ENCODE assay signal across 8 cellular contexts in genomic region chr3:134224796-134225156, GRCh38. TPM values are rescaled to one million over a fixed set of nuclear protein-coding genes. Genes with fewer than 3 reads are reported as not detected.
DNase-seq lines count a peak whose midpoint lies in the region; ATAC-seq, FAIRE-seq and TF ChIP-seq lines count a peak whose summit lies in the region.
"Not testable (repeated sequence)": the region's sequence is repeated elsewhere in the genome, so short reads cannot be mapped to it uniquely, and the experiment has no call there.

No MANE protein-coding gene starts in this region.

- H3K27me3 ChIP-seq in IMR-90 (ENCODE audit: control insufficient read depth, insufficient read depth, low read length); GM12878 (replicated peaks in 1 of 2; ENCODE audit: control insufficient read depth in 2 of 2, insufficient read depth in 2 of 2, low read length in 1 of 2); pancreas: not testable (repeated sequence)

- H3K9me3 ChIP-seq in IMR-90 (ENCODE audit: control insufficient read depth, insufficient read depth, low read length); GM12878 (replicated peaks; ENCODE audit: control insufficient read depth, insufficient read depth, low read length); mucosa of descending colon; pancreas: not testable (repeated sequence)

- H3K27ac ChIP-seq in 22Rv1; IMR-90 (ENCODE audit: insufficient read depth, low read length); GM12878 (ENCODE audit: control insufficient read depth, insufficient read depth); pancreas: not testable (repeated sequence)

- not testable (repeated sequence) for BruUV-seq in Calu3 (replicated peaks; lab: Mats Ljungman, UMichigan); IMR-90 (replicated peaks; lab: Mats Ljungman, UMichigan); GM12878 (replicated peaks; lab: Mats Ljungman, UMichigan)

- RAD21 ChIA-PET in GM12878 (lab: Charles Lee; ENCODE audit: unreplicated experiment), result interaction anchor here (0.7 to 2.3 kb wide), 6 partner anchors 12 to 294 kb away, joined by 3 to 25 read pairs (median 4); partner anchors contain the start of gene RYK

- not testable (repeated sequence) for H2BK20ac ChIP-seq in IMR-90 (ENCODE audit: low read depth, low read length)

- H2AK9ac ChIP-seq in IMR-90 (replicated peaks; ENCODE audit: low read depth, low read length, poor library complexity), result not testable (repeated sequence)

- not testable (repeated sequence) for H2BK5ac ChIP-seq in IMR-90 (ENCODE audit: low read depth, low read length, poor library complexity, severe bottlenecking)

- H3K56ac ChIP-seq in IMR-90 (ENCODE audit: extremely low read depth, insufficient read depth, low read length), result not testable (repeated sequence)

- H4K91ac ChIP-seq in IMR-90 (ENCODE audit: insufficient read depth, low read depth, low read length), result not testable (repeated sequence)

- H3K4me1 ChIP-seq in IMR-90 (ENCODE audit: control insufficient read depth, insufficient read depth, low read length); GM12878 (ENCODE audit: control insufficient read depth, insufficient read depth, low read length); mucosa of descending colon (ENCODE audit: low read depth): not testable (repeated sequence)
- H3K4me1 ChIP-seq in pancreas, result peaks cover 3 to 12% (median 9%) of the 10 kb centered on the region in 3 donors

- SMC1A ChIA-PET in GM12878 (lab: Charles Lee; ENCODE audit: uncharacterized antibody, unreplicated experiment), result interaction anchor here (0.6 to 2.9 kb wide), 9 partner anchors 10 to 294 kb away, joined by 3 to 21 read pairs (median 3); partner anchors contain the start of gene RYK

- not testable (repeated sequence) for H3K14ac ChIP-seq in IMR-90 (replicated peaks; ENCODE audit: low read depth, low read length)

- H3K36me3 ChIP-seq in IMR-90 (ENCODE audit: control insufficient read depth, insufficient read depth, low read length); GM12878 (ENCODE audit: control insufficient read depth in 2 of 2, insufficient read depth in 2 of 2, low read length in 1 of 2); mucosa of descending colon (ENCODE audit: low read depth); pancreas: not testable (repeated sequence)

- H2BK15ac ChIP-seq in IMR-90 (ENCODE audit: low read depth, low read length), result not testable (repeated sequence)

- TF ChIP-seq RAD21 in IMR-90 (IDR thresholded peaks at IDR 0.05; ENCODE audit: low read length); GM12878 (IDR thresholded peaks at IDR 0.05; ENCODE audit: insufficient read depth, low read depth, low read length): not testable (repeated sequence)

- H4K20me1 ChIP-seq in IMR-90 (ENCODE audit: insufficient read depth, low read length), result peaks cover 56% of the 10 kb centered on the region
- not testable (repeated sequence) for H4K20me1 ChIP-seq in GM12878 (ENCODE audit: control insufficient read depth, insufficient read depth)

- H3K4me1 Mint-ChIP-seq in Calu3 (ENCODE audit: low read depth, unreplicated experiment), result peaks cover 14% of the 10 kb centered on the region
- not testable (repeated sequence) for H3K4me1 Mint-ChIP-seq in endothelial cell (ENCODE audit: unreplicated experiment)
- H3K4me1 Mint-ChIP-seq in type B pancreatic cell (ENCODE audit: unreplicated experiment), result peaks cover 24% of the 10 kb centered on the region

- DNase-seq in Calu3; IMR-90; GM12878 (ENCODE audit: low read depth, low spot score); endothelial cell (ENCODE audit: low spot score); mucosa of descending colon; pancreas; type B pancreatic cell (ENCODE audit: extremely low spot score, unreplicated experiment): not testable (repeated sequence)

- not testable (repeated sequence) for H4K5ac ChIP-seq in IMR-90 (ENCODE audit: low read depth, low read length)

- CTCF ChIA-PET in Calu3 (lab: Charles Lee), result interaction anchor here (0.6 to 2.3 kb wide), 8 partner anchors 12 to 299 kb away, joined by 3 to 11 read pairs (median 4); partner anchors contain the start of gene RYK
- CTCF ChIA-PET in IMR-90 (lab: Yijun Ruan, JAX), result interaction anchor here (0.9 kb wide), 1 partner anchor 13 kb away, joined by 3 read pairs; no protein-coding TSS in a partner anchor
- CTCF ChIA-PET in GM12878 (lab: Yijun Ruan, JAX), result interaction anchor here (0.7 to 7.0 kb wide), 16 partner anchors 8 to 655 kb away, joined by 3 to 116 read pairs (median 4); no protein-coding TSS in a partner anchor

- peak overlapping the region; percentile 33; the same call in 1 of the 2 replicates for H3K23ac ChIP-seq in IMR-90 (ENCODE audit: low read depth, low read length)

- not testable (repeated sequence) for H3K9ac ChIP-seq in IMR-90 (ENCODE audit: low read depth, low read length); GM12878 (ENCODE audit: control insufficient read depth, insufficient read depth, low read length)

- H3K9me1 ChIP-seq in IMR-90 (ENCODE audit: insufficient read depth, low read length), result peaks cover 11% of the 10 kb centered on the region

- H4K8ac ChIP-seq in IMR-90 (ENCODE audit: low read depth in 2 of 2, low read length in 2 of 2), result not testable (repeated sequence)

- TF ChIP-seq POLR2A in IMR-90 (IDR thresholded peaks at IDR 0.05; ENCODE audit: low read depth, low read length); GM12878 (IDR thresholded peaks at IDR 0.05; ENCODE audit: low read depth, low read length): not testable (repeated sequence)

- H3K4me2 ChIP-seq in IMR-90 (ENCODE audit: low read depth, low read length), result not testable (repeated sequence)
- 0 out of 2 replicates have a peak overlapping the region, but pooled peaks have one; percentile 17 for H3K4me2 ChIP-seq in GM12878 (ENCODE audit: control insufficient read depth, insufficient read depth)

- ATAC-seq in IMR-90 (ENCODE audit: low read depth); GM12878; mucosa of descending colon; pancreas: not testable (repeated sequence)

- not testable (repeated sequence) for FAIRE-seq in GM12878 (lab: Jason Lieb, UNC)
- peak; percentile 70 for FAIRE-seq in pancreas (lab: Jason Lieb, UNC)

- H3K4ac ChIP-seq in IMR-90 (ENCODE audit: low read depth, low read length), result not testable (repeated sequence)

- H2AK5ac ChIP-seq in IMR-90 (ENCODE audit: low read depth, low read length), result not testable (repeated sequence)

- H3K18ac ChIP-seq in IMR-90 (ENCODE audit: low read depth, low read length), result not testable (repeated sequence)

- in situ Hi-C loops in IMR-90 (cut with MboI; ENCODE audit: low sequenced_read_pairs), result not testable (repeated sequence)
- in situ Hi-C loops in GM12878 (cut with MboI), result loop anchor here (25.0 kb wide), 1 partner anchor 1487 kb away; no protein-coding TSS in a partner anchor

- not testable (repeated sequence) for TF ChIP-seq EP300 in GM12878 (IDR thresholded peaks at IDR 0.05; ENCODE audit: borderline replicate concordance in 1 of 2, control insufficient read depth in 1 of 2, low read depth in 2 of 2, low read length in 2 of 2)

- H3K4me3 ChIP-seq in IMR-90 (ENCODE audit: insufficient read depth, low read depth, low read length); GM12878; mucosa of descending colon; pancreas: not testable (repeated sequence)

- not testable (repeated sequence) for H2BK120ac ChIP-seq in IMR-90 (ENCODE audit: low read depth, low read length)

- H3K36me3 Mint-ChIP-seq in Calu3 (ENCODE audit: insufficient read depth, unreplicated experiment); endothelial cell (ENCODE audit: low read depth, unreplicated experiment): not testable (repeated sequence)
- H3K36me3 Mint-ChIP-seq in type B pancreatic cell, result peaks cover 12% of the 10 kb centered on the region

- intact Hi-C loops in Calu3 (cut with micrococcal nuclease; ENCODE audit: unreplicated experiment) (loop anchor here (1.0 kb wide), 1 partner anchor 11 kb away; no protein-coding TSS in a partner anchor), GM12878 (cut with micrococcal nuclease; ENCODE audit: unreplicated experiment) (loop anchor here (1.0 to 10.0 kb wide), 2 partner anchors 11 to 410 kb away; no protein-coding TSS in a partner anchor)
- intact Hi-C loops in IMR-90 (cut with micrococcal nuclease); mucosa of descending colon (cut with DNase I, micrococcal nuclease); pancreas (cut with DNase I): not testable (repeated sequence)

- POLR2A ChIA-PET in IMR-90 (lab: Charles Lee; ENCODE audit: unreplicated experiment); GM12878 (lab: Charles Lee): not testable (repeated sequence)

- peak overlapping the region; percentile 48 for H3K4me3 Mint-ChIP-seq in Calu3 (ENCODE audit: low read depth, unreplicated experiment)
- H3K4me3 Mint-ChIP-seq in endothelial cell (ENCODE audit: unreplicated experiment); type B pancreatic cell: not testable (repeated sequence)

- H3K79me1 ChIP-seq in IMR-90 (ENCODE audit: low read depth in 1 of 2, low read length in 2 of 2), result peaks cover 19 to 63% of the 10 kb centered on the region in 2 experiments

- not testable (repeated sequence) for H3K9me3 Mint-ChIP-seq in Calu3 (ENCODE audit: low read depth, unreplicated experiment); endothelial cell (ENCODE audit: unreplicated experiment); type B pancreatic cell

- H3K27me3 Mint-ChIP-seq in Calu3 (ENCODE audit: unreplicated experiment); endothelial cell (ENCODE audit: unreplicated experiment); type B pancreatic cell: not testable (repeated sequence)

- not testable (repeated sequence) for H3K79me2 ChIP-seq in GM12878 (ENCODE audit: control insufficient read depth, insufficient read depth, low read length)

- dilution Hi-C loops in IMR-90 (cut with HindIII; ENCODE audit: low sequenced_read_pairs, unreplicated experiment), result not testable (repeated sequence)

- H3K27ac Mint-ChIP-seq in Calu3 (ENCODE audit: unreplicated experiment); endothelial cell (ENCODE audit: unreplicated experiment); type B pancreatic cell: not testable (repeated sequence)

- TF ChIP-seq CTCF in 22Rv1 (IDR thresholded peaks at IDR 0.05), result peak; percentile 62
- TF ChIP-seq CTCF in Calu3 (IDR thresholded peaks at IDR 0.05; ENCODE audit: unreplicated experiment); IMR-90 (conservative IDR thresholded peaks at IDR 0.05; ENCODE audit: low read depth, low read length); GM12878 (IDR thresholded peaks at IDR 0.05 in 2 of 3, conservative IDR thresholded peaks at IDR 0.05 in 1 of 3; ENCODE audit: control insufficient read depth in 2 of 3, extremely low read depth in 1 of 3, insufficient read depth in 1 of 3, low read depth in 3 of 3, low read length in 3 of 3); pancreas (IDR thresholded peaks at IDR 0.05): not testable (repeated sequence)
- peak; percentile 7 for TF ChIP-seq CTCF in endothelial cell (IDR thresholded peaks at IDR 0.05; ENCODE audit: unreplicated experiment)
- peak; percentile 0 for TF ChIP-seq CTCF in mucosa of descending colon (IDR thresholded peaks at IDR 0.05)
- TF ChIP-seq CTCF in type B pancreatic cell (conservative IDR thresholded peaks at IDR 0.05), result peak; percentile 22

- not testable (repeated sequence) for H2AFZ ChIP-seq in IMR-90 (replicated peaks; ENCODE audit: low read length, poor library complexity); GM12878 (ENCODE audit: control insufficient read depth, low read depth, low read length)

- no CpG with 5 or more reads among the region's 1 CpG for WGBS in IMR-90 (ENCODE audit: extremely low coverage in 2 of 2, insufficient read length in 1 of 2), 2 experiments
- 89% methylated on average over 1 of the region's 1 CpG for WGBS in GM12878 (ENCODE audit: insufficient coverage, insufficient replicate concordance, low lambda C conversion rate, missing lambda C conversion rate)
- 83 to 97% methylated on average over 1 of the region's 1 CpG for WGBS in pancreas, 2 donors

RNA-seq across cellular contexts. Expression of gene RYK, which starts 25.9 kb away (rescaled TPM):
- total RNA-seq in Calu3 (2022) (109 and 135 TPM in 2 replicates), IMR-90 (2012; rRNA removed) (106 TPM in 2 replicates), GM12878 (2014; rRNA removed) (15.2 and 17.5 TPM in 2 replicates), GM12878 (2014; rRNA removed; fragmentation: Illumina TruSeq; extraction: Trizol) (16.3 and 17.5 TPM in 2 replicates), GM12878 (2021) (9.0 and 10.5 TPM in 2 replicates), endothelial cell (ENCODE audit: unreplicated experiment) (60.4 TPM), mucosa of descending colon (10 to 100 TPM; 36.3 to 80.6 (median 43.7) TPM), pancreas (10 to 100 TPM; 14.9 to 31.9 (median 20.5) TPM), type B pancreatic cell (ENCODE audit: low replicate concordance) (50.7 and 59.2 TPM in 2 replicates)
- polyA plus RNA-seq in IMR-90 (2012; rRNA removed) (35.0 and 42.4 TPM in 2 replicates), GM12878 (2011; rRNA removed) (25.1 and 31.5 TPM in 2 replicates), GM12878 (2014; fragmentation: Illumina TruSeq; extraction: Trizol) (14.7 and 20.3 TPM in 2 replicates), GM12878 (2014; fragmentation: Nextera tagmentation; extraction: Ambion mirVana) (1 to 10 TPM; 3.4 to 4.3 TPM), GM12878 (2014; rRNA removed) (11.6 and 11.7 TPM in 2 replicates), GM12878 (2016; fragmentation: Nextera tagmentation; extraction: Ambion mirVana) (1 to 10 TPM; 2.0 to 4.7 TPM), pancreas (10 to 100 TPM; 13.8 to 22.8 TPM)
- 12.1 and 16.0 TPM in 2 replicates for polyA plus RNA-seq in IMR-90 (2012; cell fraction: cytosol; rRNA removed)
- polyA plus RNA-seq in IMR-90 (2012; cell fraction: nucleus; rRNA removed; ENCODE audit: low replicate concordance), result 16.5 and 76.9 TPM in 2 replicates
- total RNA-seq in GM12878 (2013; cell fraction: nucleolus; rRNA removed), result 96.7 and 112 TPM in 2 replicates
- 5.4 TPM for polyA plus RNA-seq in GM12878 (2011; ENCODE audit: low read depth)
- 10.7 and 13.2 TPM in 2 replicates for polyA plus RNA-seq in GM12878 (2011; cell fraction: cytosol; rRNA removed)
- polyA plus RNA-seq in GM12878 (2011; cell fraction: nucleus; rRNA removed), result 34.4 and 37.8 TPM in 2 replicates
- 6.8 and 10.5 TPM in 2 replicates for polyA plus RNA-seq in GM12878 (2012)
- 31.7 and 33.4 TPM in 2 replicates for polyA minus RNA-seq in GM12878 (2011; rRNA and poly(A)+ RNA removed)
- 4.8 and 6.2 TPM in 2 replicates for polyA minus RNA-seq in GM12878 (2011; cell fraction: cytosol; rRNA and poly(A)+ RNA removed)
- polyA minus RNA-seq in GM12878 (2011; cell fraction: nucleus; rRNA and poly(A)+ RNA removed), result 19.5 and 38.2 TPM in 2 replicates
